Comparison of ENCODE assay signal across 31 cellular contexts in the genomic region with DNA sequence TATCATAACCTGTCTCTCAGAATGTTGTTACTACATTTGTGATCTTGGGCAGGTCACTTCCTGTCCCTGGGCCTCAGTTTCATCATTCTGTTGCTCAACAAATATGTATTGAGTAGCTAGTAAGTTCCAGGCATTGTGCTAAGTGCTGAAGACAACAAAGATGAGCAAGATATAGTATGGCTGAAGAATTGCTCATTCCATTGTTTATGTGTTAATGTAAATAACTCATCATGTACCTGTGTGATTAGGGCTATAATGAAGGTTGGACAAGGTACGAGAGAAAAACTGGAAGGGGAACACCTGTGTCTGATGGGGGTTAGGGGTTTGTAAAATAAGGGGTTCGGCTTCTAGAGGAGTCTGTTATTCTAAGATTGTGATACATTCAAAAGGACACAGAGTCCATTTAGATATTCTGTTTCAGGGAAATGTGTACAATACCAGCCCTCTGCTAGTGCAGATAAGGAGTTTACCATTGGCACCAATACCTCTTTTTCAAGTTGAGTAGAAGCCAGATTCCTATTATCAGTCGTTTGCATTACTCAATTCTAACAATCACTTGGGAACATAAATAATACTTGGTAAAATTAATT. TPM values are rescaled to one million over a fixed set of nuclear protein-coding genes. Genes with fewer than 3 reads are reported as not detected.
A peak's percentile ranks its signal among the peaks of the same experiment; 100 is the strongest.
DNase-seq lines count a peak whose midpoint lies in the region; ATAC-seq, FAIRE-seq and TF ChIP-seq lines count a peak whose summit lies in the region.
"Had no signal": no experiment of that assay in that cellular context is flagged by ENCODE, and none has a peak within 500 bp of the region (broad histone marks: within the 10 kb centered on the region; RNA-seq: fewer than 3 reads in every experiment).

No MANE protein-coding gene starts in this region.

- no peak overlapping the region for H3K4me3 Mint-ChIP-seq in endodermal cell
- H3K4me3 Mint-ChIP-seq: activated CD8-positive, alpha-beta T cell treated with anti-CD3 and anti-CD28 coated beads for 36 hours; activated T-helper 17 cell treated with anti-CD3 and anti-CD28 coated beads, Interleukin-2, amount 50 U/mL, for 72 hours; CD14-positive monocyte; naive thymus-derived CD8-positive, alpha-beta T cell had no signal

- H3K4me3 ChIP-seq in bronchial epithelial cell (ENCODE audit: low read depth, low read length) (no peak overlapping the region), mucosa of stomach (ENCODE audit: low read length) (peak overlapping the region; percentile 0), endodermal cell (ENCODE audit: low read length) (no peak overlapping the region)
- H3K4me3 ChIP-seq: cardiac muscle cell, coronary artery, left ventricle myocardium inferior, SJCRH30, upper lobe of right lung had no signal

- H3K27ac ChIP-seq in endodermal cell (ENCODE audit: low read depth, low read length) = no peak overlapping the region
- H3K27ac ChIP-seq: cardiac muscle cell, coronary artery, KMS-11, left ventricle myocardium inferior, SJCRH30, upper lobe of right lung had no signal

- H3K27me3 ChIP-seq in bronchial epithelial cell (ENCODE audit: control insufficient read depth, insufficient read depth, low read length) (no peaks in the 10 kb centered on the region), mucosa of stomach (ENCODE audit: control insufficient read depth, insufficient read depth, low read length) (no peaks in the 10 kb centered on the region), endodermal cell (ENCODE audit: control insufficient read depth, insufficient read depth, low read length, poor library complexity, severe bottlenecking) (no peaks in the 10 kb centered on the region)
- H3K27me3 ChIP-seq: cardiac muscle cell, upper lobe of right lung had no signal

- H3K4me1 ChIP-seq in mucosa of stomach (ENCODE audit: control insufficient read depth, insufficient read depth, low read length) (peaks cover 36% of the 10 kb centered on the region), endodermal cell (ENCODE audit: control insufficient read depth, insufficient read depth, low read length) (no peaks in the 10 kb centered on the region)
- H3K4me1 ChIP-seq: left ventricle myocardium inferior, SJCRH30, upper lobe of right lung had no signal

- H3K36me3 ChIP-seq in bronchial epithelial cell (ENCODE audit: control insufficient read depth, insufficient read depth, low read length) (no peaks in the 10 kb centered on the region), mucosa of stomach (ENCODE audit: control insufficient read depth, insufficient read depth, low read length) (no peaks in the 10 kb centered on the region), endodermal cell (ENCODE audit: control insufficient read depth, insufficient read depth, low read length) (no peaks in the 10 kb centered on the region)
- H3K36me3 ChIP-seq: cardiac muscle cell, left ventricle myocardium inferior, SJCRH30, upper lobe of right lung had no signal

- DNase-seq in HCEC 1CT (peak; percentile 7), NOMO-1 treated with DMSO at 0.1 percent for 48 hours (lab: John Stamatoyannopoulos, UW; ENCODE audit: unreplicated experiment) (peak; percentile 33), bronchial epithelial cell (ENCODE audit: low read depth) (peak; percentile 95), endodermal cell (no peak), NCI-H69 (lab: John Stamatoyannopoulos, UW) (no peak)
- DNase-seq: activated CD8-positive, alpha-beta T cell treated with anti-CD3 and anti-CD28 coated beads for 36 hours; activated naive CD4-positive, alpha-beta T cell treated with anti-CD3 and anti-CD28 coated beads, Interleukin-2, amount 50 U/mL, for 16 hours; amygdala; DND-41; effector memory CD4-positive, alpha-beta T cell; left ventricle myocardium inferior; naive thymus-derived CD8-positive, alpha-beta T cell; NCI-H1048; NCI-H1694 treated with DMSO at 0.1 percent for 48 hours; NCI-H2171; NCI-H524; retina; SJCRH30; stimulated activated CD4-positive, alpha-beta T cell treated with anti-CD3 and anti-CD28 coated beads, Interleukin-2, amount 100 ng/mL, for 24 hours; T-helper 1 cell; upper lobe of right lung had no signal

- H3K9me3 ChIP-seq in mucosa of stomach (ENCODE audit: control insufficient read depth, low read length) (no peaks in the 10 kb centered on the region), endodermal cell (ENCODE audit: control insufficient read depth, low read length) (no peaks in the 10 kb centered on the region)
- H3K9me3 ChIP-seq: left ventricle myocardium inferior, SJCRH30, upper lobe of right lung had no signal

- ATAC-seq in GM18505 (IDR thresholded peaks at IDR 0.05; ENCODE audit: unreplicated experiment) = no peak
- ATAC-seq: activated CD8-positive, alpha-beta T cell treated with anti-CD3 and anti-CD28 coated beads for 36 hours; activated T-helper 17 cell treated with anti-CD3 and anti-CD28 coated beads, Interleukin-2, amount 50 U/mL, for 72 hours; HCT116; naive thymus-derived CD8-positive, alpha-beta T cell; upper lobe of right lung had no signal

- no peak for FAIRE-seq in bronchial epithelial cell (lab: Jason Lieb, UNC)
- FAIRE-seq: islet of Langerhans, TTC549 had no signal

- H3K27me3 Mint-ChIP-seq in endodermal cell (ENCODE audit: insufficient read depth) = no peaks in the 10 kb centered on the region
- H3K27me3 Mint-ChIP-seq: activated CD8-positive, alpha-beta T cell treated with anti-CD3 and anti-CD28 coated beads for 36 hours; activated T-helper 17 cell treated with anti-CD3 and anti-CD28 coated beads, Interleukin-2, amount 50 U/mL, for 72 hours; naive thymus-derived CD8-positive, alpha-beta T cell had no signal

- no peaks in the 10 kb centered on the region for H3K4me1 Mint-ChIP-seq in endodermal cell
- H3K4me1 Mint-ChIP-seq: activated T-helper 17 cell treated with anti-CD3 and anti-CD28 coated beads, Interleukin-2, amount 50 U/mL, for 72 hours; naive thymus-derived CD8-positive, alpha-beta T cell had no signal

- no peak for TF ChIP-seq POLR2A in GM18505 (IDR thresholded peaks at IDR 0.05; ENCODE audit: borderline replicate concordance, extremely low read depth, insufficient read depth, insufficient read length)

- H3K36me3 Mint-ChIP-seq in endodermal cell (ENCODE audit: low read depth) = no peaks in the 10 kb centered on the region
- H3K36me3 Mint-ChIP-seq: CD14-positive monocyte; naive thymus-derived CD8-positive, alpha-beta T cell had no signal

- 85 to 86% methylated on average over 2 to 3 of the region's 3 CpGs for WGBS in endodermal cell (ENCODE audit: insufficient coverage in 1 of 2, insufficient read length in 1 of 2), 2 experiments

- H3K9ac ChIP-seq in mucosa of stomach (ENCODE audit: low read length) = peak overlapping the region; percentile 12
- no peak overlapping the region for H3K9ac ChIP-seq in endodermal cell (ENCODE audit: extremely low read depth, low read length, poor library complexity, severe bottlenecking)
- H3K9ac ChIP-seq: KMS-11 had no signal

- H3K27ac Mint-ChIP-seq in endodermal cell = no peak overlapping the region
- H3K27ac Mint-ChIP-seq: activated CD8-positive, alpha-beta T cell treated with anti-CD3 and anti-CD28 coated beads for 36 hours; activated T-helper 17 cell treated with anti-CD3 and anti-CD28 coated beads, Interleukin-2, amount 50 U/mL, for 72 hours; CD14-positive monocyte; naive thymus-derived CD8-positive, alpha-beta T cell had no signal

- TF ChIP-seq CTCF in bronchial epithelial cell (IDR thresholded peaks at IDR 0.05; ENCODE audit: insufficient read depth, low read length, severe bottlenecking) (no peak), endodermal cell (conservative IDR thresholded peaks at IDR 0.05) (no peak)

- no peaks in the 10 kb centered on the region for H3K9me3 Mint-ChIP-seq in endodermal cell
- H3K9me3 Mint-ChIP-seq: activated CD8-positive, alpha-beta T cell treated with anti-CD3 and anti-CD28 coated beads for 36 hours; activated T-helper 17 cell treated with anti-CD3 and anti-CD28 coated beads, Interleukin-2, amount 50 U/mL, for 72 hours; CD14-positive monocyte; naive thymus-derived CD8-positive, alpha-beta T cell had no signal

RNA-seq across cellular contexts. Expression of gene TUBG1, which starts 20.0 kb away (rescaled TPM):
- total RNA-seq in bronchial epithelial cell = 12.1 and 21.5 TPM in 2 replicates
- total RNA-seq in endodermal cell = 100 to 1,000 TPM in 1 of 2 donors, 10 to 100 TPM in 1; 94.2 to 124 TPM
- polyA plus RNA-seq in endodermal cell (2013, experiment 1 of 2) = 92.3 TPM
- polyA plus RNA-seq in endodermal cell (2013, experiment 2 of 2) = 91.6 TPM

RNA-seq across cellular contexts. Expression of gene RETREG3, which starts 20.3 kb away (rescaled TPM):
- total RNA-seq in bronchial epithelial cell (66.1 and 69.3 TPM in 2 replicates), endodermal cell (10 to 100 TPM; 51.5 to 55.4 TPM)
- polyA plus RNA-seq in endodermal cell (2013, experiment 1 of 2) = 30.1 TPM
- polyA plus RNA-seq in endodermal cell (2013, experiment 2 of 2) = 28.4 TPM

RNA-seq across cellular contexts. Expression of gene TUBG2, which starts 29.6 kb away (rescaled TPM):
- total RNA-seq in bronchial epithelial cell (5.3 and 6.7 TPM in 2 replicates), endodermal cell (10 to 100 TPM; 32.4 to 38.0 TPM)
- 24.3 TPM for polyA plus RNA-seq in endodermal cell (2013, experiment 1 of 2)
- 24.1 TPM for polyA plus RNA-seq in endodermal cell (2013, experiment 2 of 2)

RNA-seq across cellular contexts. Expression of gene PLEKHH3, which starts 47.3 kb away (rescaled TPM):
- total RNA-seq in bronchial epithelial cell = 15.3 and 26.9 TPM in 2 replicates
- total RNA-seq in endodermal cell = 10 to 100 TPM; 13.7 to 24.3 TPM
- 19.2 TPM for polyA plus RNA-seq in endodermal cell (2013, experiment 1 of 2)
- 15.1 TPM for polyA plus RNA-seq in endodermal cell (2013, experiment 2 of 2)
- total RNA-seq: naive thymus-derived CD8-positive, alpha-beta T cell had no signal
- polyA plus RNA-seq: naive thymus-derived CD8-positive, alpha-beta T cell had no signal

RNA-seq across cellular contexts. Expression of gene PSMC3IP, which starts 52.0 kb away (rescaled TPM):
- total RNA-seq in bronchial epithelial cell (1.3 and 2.0 TPM in 2 replicates), endodermal cell (10 to 100 TPM; 27.8 to 38.6 TPM)
- 29.5 TPM for polyA plus RNA-seq in endodermal cell (2013, experiment 1 of 2)
- polyA plus RNA-seq in endodermal cell (2013, experiment 2 of 2) = 27.7 TPM
- polyA plus RNA-seq: CD14-positive monocyte had no signal

Comparison
In these comparisons a context has a peak if more than half of its experiments do, and no peak if none do; other contexts are left out.
1. DNase-seq: peak in HCEC 1CT (single experiment), NOMO-1 treated with DMSO at 0.1 percent for 48 hours (single experiment) and bronchial epithelial cell (single experiment); none in endodermal cell (single experiment) and NCI-H69 (single experiment).